Comparison of ENCODE assay signal across 8 cellular contexts in genomic region chr21:40002978-40003377, GRCh38.
"Had no signal": no experiment of that assay in that cellular context is flagged by ENCODE, and none has a peak within 500 bp of the region (broad histone marks: within the 10 kb centered on the region; RNA-seq: fewer than 3 reads in every experiment).

No MANE protein-coding gene starts in this region.

- DNase-seq: H9, HCEC 1CT, KBM-7 had no signal

- H3K9ac ChIP-seq: KMS-11 had no signal

- H3K27me3 Mint-ChIP-seq: IgD-negative memory B cell had no signal

- H3K27ac Mint-ChIP-seq: GM23338, H9, IgD-negative memory B cell had no signal

- H3K27ac ChIP-seq: HL-60, KMS-11 had no signal

- H2AFZ ChIP-seq: GM23338 had no signal

- H3K4me3 Mint-ChIP-seq: GM23338, H9, IgD-negative memory B cell had no signal

- H3K4me1 Mint-ChIP-seq: GM23338, H9, IgD-negative memory B cell had no signal

- H3K4me2 ChIP-seq: GM23338, KMS-11 had no signal

- ATAC-seq: GM23338, HepG2 had no signal

- H3K36me3 Mint-ChIP-seq: IgD-negative memory B cell had no signal

- H3K4me3 ChIP-seq: GM23338 had no signal
